In the genomic region with DNA sequence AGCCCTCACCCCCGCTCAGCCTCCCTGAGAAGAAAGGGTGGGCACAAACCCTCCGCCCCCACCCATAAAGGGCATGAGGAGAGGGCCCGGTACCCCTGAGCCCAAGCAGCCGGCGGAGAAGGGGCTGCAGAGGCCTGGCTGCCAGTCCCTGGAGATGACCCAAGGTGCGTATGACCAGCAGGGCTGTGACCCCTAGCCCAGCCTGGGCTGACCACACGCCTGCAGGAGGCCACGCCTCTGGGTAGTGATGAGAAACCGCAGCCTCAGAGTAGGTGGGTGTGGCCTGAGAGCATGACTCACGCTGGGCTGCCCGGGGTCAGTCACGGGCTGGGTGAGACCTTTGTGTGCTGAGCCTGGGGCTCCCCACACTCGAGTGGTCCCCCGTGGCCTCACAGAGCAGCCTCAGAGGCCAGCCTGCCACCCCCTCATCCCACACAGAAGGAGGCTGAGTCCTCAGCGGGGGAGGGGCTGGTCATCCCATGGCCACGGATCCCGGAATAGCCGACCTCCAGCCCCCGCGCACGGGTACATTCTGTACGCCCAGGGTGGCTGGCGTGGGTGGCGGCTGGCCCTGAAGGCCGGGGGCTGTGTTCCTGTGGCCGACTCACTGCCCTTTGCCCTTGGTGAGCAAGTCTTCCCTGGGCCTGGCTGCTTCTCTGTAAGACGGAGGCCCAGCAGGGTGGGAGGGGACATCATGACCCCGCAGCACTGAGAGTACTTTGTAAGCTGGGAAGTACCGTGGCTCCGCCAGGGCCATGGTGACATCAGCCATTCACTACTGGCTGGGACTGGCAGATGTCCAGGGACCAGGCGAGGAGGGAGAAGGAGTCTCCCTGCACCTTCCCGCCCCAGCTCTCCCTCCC, we compare ENCODE assay signal across 1 cellular context.
A peak's percentile ranks its signal among the peaks of the same experiment; 100 is the strongest.
TF ChIP-seq lines count a peak whose summit lies in the region.

No MANE protein-coding gene starts in this region.

TF ChIP-seq in HepG2, 621 proteins besides CTCF, POLR2A, EP300 and RAD21 (continued from another document and continues in another):
- TF ChIP-seq ZNF276 (CRISPR knock-in tag; IDR thresholded peaks at IDR 0.05; ENCODE audit: low read depth) (no peak), SNAI1 (CRISPR knock-in tag; IDR thresholded peaks at IDR 0.05; ENCODE audit: borderline replicate concordance) (peak; percentile 82; the same call in 1 of the 2 replicates), TAF15 (IDR thresholded peaks at IDR 0.05; ENCODE audit: low read depth, low read length, poor library complexity, severe bottlenecking) (peak; percentile 67), RBM39 (IDR thresholded peaks at IDR 0.05; ENCODE audit: low read depth, low read length, poor library complexity, severe bottlenecking) (no peak), HNRNPK (IDR thresholded peaks at IDR 0.05; ENCODE audit: low read depth, low read length, poor library complexity, severe bottlenecking) (no peak), YEATS4 (CRISPR knock-in tag; IDR thresholded peaks at IDR 0.05; ENCODE audit: borderline replicate concordance) (peak; percentile 57; the same call in 1 of the 2 replicates), NKX3-1 (CRISPR knock-in tag; IDR thresholded peaks at IDR 0.05) (no peak), ZNF775 (CRISPR knock-in tag; IDR thresholded peaks at IDR 0.05; ENCODE audit: borderline replicate concordance) (no peak), MED1 (CRISPR knock-in tag; IDR thresholded peaks at IDR 0.05) (peak; percentile 66), ZNF143 (CRISPR knock-in tag; IDR thresholded peaks at IDR 0.05) (no peak; the same call in 1 of the 2 replicates), HDAC1 (CRISPR knock-in tag; IDR thresholded peaks at IDR 0.05) (peak; percentile 94), ZNF576 (CRISPR knock-in tag; IDR thresholded peaks at IDR 0.05) (no peak), NFKBIZ (CRISPR knock-in tag; IDR thresholded peaks at IDR 0.05) (peak; percentile 68; the same call in 1 of the 2 replicates), ARNTL (CRISPR knock-in tag; IDR thresholded peaks at IDR 0.05) (peak; percentile 75; the same call in 1 of the 2 replicates), ZBTB1 (CRISPR knock-in tag; IDR thresholded peaks at IDR 0.05; ENCODE audit: borderline replicate concordance) (no peak), PRPF4 (IDR thresholded peaks at IDR 0.05; ENCODE audit: low read depth, low read length, poor library complexity, severe bottlenecking) (no peak), ZNF577 (CRISPR knock-in tag; IDR thresholded peaks at IDR 0.05; ENCODE audit: borderline replicate concordance, low read depth) (no peak), ZNF18 (CRISPR knock-in tag; IDR thresholded peaks at IDR 0.05; ENCODE audit: insufficient replicate concordance) (no peak), REPIN1 (CRISPR knock-in tag; IDR thresholded peaks at IDR 0.05; ENCODE audit: borderline replicate concordance, low read depth) (peak; percentile 61), ATM (IDR thresholded peaks at IDR 0.05; ENCODE audit: borderline replicate concordance) (no peak), MBNL3 (CRISPR knock-in tag; conservative IDR thresholded peaks at IDR 0.05) (no peak), HNRNPH1 (optimal IDR thresholded peaks at IDR 0.05; ENCODE audit: low read depth, low read length) (no peak), RBFOX2 (IDR thresholded peaks at IDR 0.05; ENCODE audit: low read depth, low read length) (peak; percentile 94), GPN1 (CRISPR knock-in tag; IDR thresholded peaks at IDR 0.05; ENCODE audit: borderline replicate concordance) (no peak), ZNF335 (CRISPR knock-in tag; IDR thresholded peaks at IDR 0.05) (peak; percentile 85), DR1 (CRISPR knock-in tag; IDR thresholded peaks at IDR 0.05) (peak; percentile 49; the same call in 1 of the 2 replicates), HNF4A (CRISPR knock-in tag; IDR thresholded peaks at IDR 0.05) (peak; percentile 48), ZC3H4 (CRISPR knock-in tag; IDR thresholded peaks at IDR 0.05; ENCODE audit: borderline replicate concordance) (peak; percentile 44; the same call in 1 of the 2 replicates), TEF (CRISPR knock-in tag; IDR thresholded peaks at IDR 0.05) (no peak), REL (CRISPR knock-in tag; conservative IDR thresholded peaks at IDR 0.05) (no peak), KAT8 (CRISPR knock-in tag; IDR thresholded peaks at IDR 0.05) (peak; percentile 80), ZNF256 (CRISPR knock-in tag; conservative IDR thresholded peaks at IDR 0.05) (no peak), MBD4 (IDR thresholded peaks at IDR 0.05; ENCODE audit: borderline replicate concordance, low read length) (no peak), ZBTB8A (CRISPR knock-in tag; IDR thresholded peaks at IDR 0.05; ENCODE audit: borderline replicate concordance, low read depth) (no peak), TSC22D2 (CRISPR knock-in tag; IDR thresholded peaks at IDR 0.05; ENCODE audit: borderline replicate concordance) (0 out of 2 replicates have a peak, but pooled peaks have one; percentile 38), MLXIP (CRISPR knock-in tag; IDR thresholded peaks at IDR 0.05; ENCODE audit: borderline replicate concordance) (no peak), RNF2 (conservative IDR thresholded peaks at IDR 0.05; ENCODE audit: low read depth) (0 out of 2 replicates have a peak, but pooled peaks have one; percentile 36), SNAPC2 (CRISPR knock-in tag; IDR thresholded peaks at IDR 0.05) (no peak), JDP2 (CRISPR knock-in tag; IDR thresholded peaks at IDR 0.05; ENCODE audit: borderline replicate concordance) (no peak; the same call in 1 of the 2 replicates), GATAD2A (CRISPR knock-in tag; IDR thresholded peaks at IDR 0.05) (peak; percentile 92), FOXP4 (CRISPR knock-in tag; IDR thresholded peaks at IDR 0.05) (peak; percentile 36), KDM6A (CRISPR knock-in tag; IDR thresholded peaks at IDR 0.05; ENCODE audit: low read depth) (no peak; the same call in 1 of the 2 replicates), ZKSCAN5 (CRISPR knock-in tag; IDR thresholded peaks at IDR 0.05) (0 out of 2 replicates have a peak, but pooled peaks have one; percentile 39), CREB1 (IDR thresholded peaks at IDR 0.05) (peak; percentile 72), CREB1 (CRISPR knock-in tag; IDR thresholded peaks at IDR 0.05) (no peak), RXRA (CRISPR knock-in tag; IDR thresholded peaks at IDR 0.05) (peak; percentile 99), ZFYVE20 (CRISPR knock-in tag; IDR thresholded peaks at IDR 0.05; ENCODE audit: borderline replicate concordance, low read depth) (no peak), KLF12 (CRISPR knock-in tag; IDR thresholded peaks at IDR 0.05; ENCODE audit: borderline replicate concordance) (no peak), ZSCAN25 (CRISPR knock-in tag; IDR thresholded peaks at IDR 0.05) (peak; percentile 71; the same call in 1 of the 2 replicates), ZNF253 (CRISPR knock-in tag; IDR thresholded peaks at IDR 0.05; ENCODE audit: borderline replicate concordance) (0 out of 2 replicates have a peak, but pooled peaks have one; percentile 67), RBM22 (optimal IDR thresholded peaks at IDR 0.05; ENCODE audit: low read length) (no peak), ZNF841 (CRISPR knock-in tag; IDR thresholded peaks at IDR 0.05; ENCODE audit: borderline replicate concordance) (no peak), PAX8 (CRISPR knock-in tag; IDR thresholded peaks at IDR 0.05; ENCODE audit: borderline replicate concordance) (no peak), GZF1 (CRISPR knock-in tag; IDR thresholded peaks at IDR 0.05) (peak; percentile 88), PCBP1 (IDR thresholded peaks at IDR 0.05; ENCODE audit: borderline replicate concordance, low read depth, low read length) (peak; percentile 84; the same call in 1 of the 2 replicates), HDAC6 (IDR thresholded peaks at IDR 0.05; ENCODE audit: low read depth, low read length) (no peak)
- TF ChIP-seq, protein P1, sequence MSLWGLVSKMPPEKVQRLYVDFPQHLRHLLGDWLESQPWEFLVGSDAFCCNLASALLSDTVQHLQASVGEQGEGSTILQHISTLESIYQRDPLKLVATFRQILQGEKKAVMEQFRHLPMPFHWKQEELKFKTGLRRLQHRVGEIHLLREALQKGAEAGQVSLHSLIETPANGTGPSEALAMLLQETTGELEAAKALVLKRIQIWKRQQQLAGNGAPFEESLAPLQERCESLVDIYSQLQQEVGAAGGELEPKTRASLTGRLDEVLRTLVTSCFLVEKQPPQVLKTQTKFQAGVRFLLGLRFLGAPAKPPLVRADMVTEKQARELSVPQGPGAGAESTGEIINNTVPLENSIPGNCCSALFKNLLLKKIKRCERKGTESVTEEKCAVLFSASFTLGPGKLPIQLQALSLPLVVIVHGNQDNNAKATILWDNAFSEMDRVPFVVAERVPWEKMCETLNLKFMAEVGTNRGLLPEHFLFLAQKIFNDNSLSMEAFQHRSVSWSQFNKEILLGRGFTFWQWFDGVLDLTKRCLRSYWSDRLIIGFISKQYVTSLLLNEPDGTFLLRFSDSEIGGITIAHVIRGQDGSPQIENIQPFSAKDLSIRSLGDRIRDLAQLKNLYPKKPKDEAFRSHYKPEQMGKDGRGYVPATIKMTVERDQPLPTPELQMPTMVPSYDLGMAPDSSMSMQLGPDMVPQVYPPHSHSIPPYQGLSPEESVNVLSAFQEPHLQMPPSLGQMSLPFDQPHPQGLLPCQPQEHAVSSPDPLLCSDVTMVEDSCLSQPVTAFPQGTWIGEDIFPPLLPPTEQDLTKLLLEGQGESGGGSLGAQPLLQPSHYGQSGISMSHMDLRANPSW (CRISPR knock-in tag; IDR thresholded peaks at IDR 0.05; ENCODE audit: borderline replicate concordance): no peak
- TF ChIP-seq, protein P2, sequence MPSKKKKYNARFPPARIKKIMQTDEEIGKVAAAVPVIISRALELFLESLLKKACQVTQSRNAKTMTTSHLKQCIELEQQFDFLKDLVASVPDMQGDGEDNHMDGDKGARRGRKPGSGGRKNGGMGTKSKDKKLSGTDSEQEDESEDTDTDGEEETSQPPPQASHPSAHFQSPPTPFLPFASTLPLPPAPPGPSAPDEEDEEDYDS (CRISPR knock-in tag; IDR thresholded peaks at IDR 0.05): peak; percentile 71
